In genomic region chr6:7119272-7119801, GRCh38 we compare ENCODE assay signal across 1 cellular context.
TF ChIP-seq lines count a peak whose summit lies in the region.

No MANE protein-coding gene starts in this region.

TF ChIP-seq in H1, 55 proteins besides CTCF, POLR2A, EP300 and RAD21:
- TF ChIP-seq SUZ12 (IDR thresholded peaks at IDR 0.05; ENCODE audit: low read length) (no peak), SP2 (IDR thresholded peaks at IDR 0.05; ENCODE audit: low read length) (no peak), POLR2AphosphoS5 (IDR thresholded peaks at IDR 0.05; ENCODE audit: low read depth, low read length) (no peak), CTBP2 (IDR thresholded peaks at IDR 0.05; ENCODE audit: borderline replicate concordance, insufficient read depth, insufficient read length, low read length) (no peak), SP4 (IDR thresholded peaks at IDR 0.05; ENCODE audit: low read length) (no peak), TBP (IDR thresholded peaks at IDR 0.05; ENCODE audit: low read depth, low read length) (no peak), JUND (IDR thresholded peaks at IDR 0.05; ENCODE audit: low read length) (no peak)
